ENCODE assay signal across 14 cellular contexts in the genomic region with DNA sequence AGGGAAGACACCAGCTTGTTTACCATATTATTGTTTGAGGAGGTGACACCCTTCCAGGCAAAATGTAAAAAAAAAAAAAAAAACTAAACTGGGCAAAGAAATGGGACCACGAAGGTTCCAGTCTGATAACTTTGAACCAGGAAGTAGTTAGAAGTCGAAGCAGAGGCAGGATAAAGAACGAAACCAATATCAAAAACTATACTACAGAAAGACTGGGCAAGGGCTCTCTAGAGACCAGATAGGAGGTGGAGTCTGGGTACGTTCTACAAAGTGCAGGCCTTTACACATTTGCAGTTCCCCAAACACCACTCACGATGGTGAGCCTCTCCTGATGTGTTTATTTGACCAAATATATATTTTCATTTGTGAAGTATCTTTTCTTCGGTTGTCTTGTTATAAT.
DNase-seq lines count a peak whose midpoint lies in the region; ATAC-seq, FAIRE-seq and TF ChIP-seq lines count a peak whose summit lies in the region.
"Had no signal": no experiment of that assay in that cellular context is flagged by ENCODE, and none has a peak within 500 bp of the region (broad histone marks: within the 10 kb centered on the region; RNA-seq: fewer than 3 reads in every experiment).

No MANE protein-coding gene starts in this region.

- H4K20me1 ChIP-seq in PC-3 (ENCODE audit: low read length): no peaks in the 10 kb centered on the region

- no peak overlapping the region for H3K9ac ChIP-seq in PC-3 (ENCODE audit: low read length)

- H3K9me2 ChIP-seq in PC-3 (replicated peaks; ENCODE audit: low read length): no peaks in the 10 kb centered on the region

- POLR2A ChIA-PET in naive thymus-derived CD4-positive, alpha-beta T cell (lab: Charles Lee): no interaction called here
- POLR2A ChIA-PET in PC-3 (lab: Charles Lee; ENCODE audit: unreplicated experiment): no interaction called here

- CTCF ChIA-PET in naive thymus-derived CD4-positive, alpha-beta T cell (lab: Charles Lee): no interaction called here
- CTCF ChIA-PET in PC-3 (lab: Charles Lee): interaction anchor here (0.6 kb wide), 1 partner anchor 74 kb away, joined by 4 read pairs; no protein-coding TSS in a partner anchor

- intact Hi-C loops in naive thymus-derived CD4-positive, alpha-beta T cell (cut with micrococcal nuclease): no loop called here
- intact Hi-C loops in PC-3 (cut with micrococcal nuclease): no loop called here

- H3K4me2 ChIP-seq in PC-3 (ENCODE audit: low read length): no peak overlapping the region

- H3K27ac ChIP-seq in naive thymus-derived CD4-positive, alpha-beta T cell (ENCODE audit: low read depth, low read length): no peak overlapping the region
- H3K27ac ChIP-seq in PC-3 (ENCODE audit: low read length): no peak overlapping the region
- H3K27ac ChIP-seq: brain microvascular endothelial cell, transverse colon had no signal

- H3K27ac Mint-ChIP-seq in naive thymus-derived CD4-positive, alpha-beta T cell: peak overlapping the region in 6 of 9 donors; percentile 28 to 91 (median 54)
- no peak overlapping the region for H3K27ac Mint-ChIP-seq in progenitor cell of endocrine pancreas

- DNase-seq in naive thymus-derived CD4-positive, alpha-beta T cell: no peak
- DNase-seq in HTR-8/SVneo (ENCODE audit: insufficient read length, low spot score) (no peak), PC-3 (no peak), urothelium cell line (ENCODE audit: low spot score) (no peak), progenitor cell of endocrine pancreas (ENCODE audit: low spot score, unreplicated experiment) (no peak)
- DNase-seq: activated T-cell treated with anti-CD3 and anti-CD28 coated beads, Interleukin-2, amount 50 U/mL, for 4 hours; brain microvascular endothelial cell; mammary epithelial cell; transverse colon had no signal

- no peak overlapping the region for H2AFZ ChIP-seq in PC-3 (ENCODE audit: low read length)

- H3F3A ChIP-seq in PC-3 (ENCODE audit: low read length, unreplicated experiment): no peaks in the 10 kb centered on the region

- no TSS peak for BruUV-seq in PC-3 (replicated peaks; lab: Mats Ljungman, UMichigan)

- H3K27me3 Mint-ChIP-seq in naive thymus-derived CD4-positive, alpha-beta T cell: no peaks in the 10 kb centered on the region
- no peaks in the 10 kb centered on the region for H3K27me3 Mint-ChIP-seq in progenitor cell of endocrine pancreas

- no peaks in the 10 kb centered on the region for H3K9me3 ChIP-seq in naive thymus-derived CD4-positive, alpha-beta T cell (ENCODE audit: control insufficient read depth in 2 of 3, low read length in 3 of 3)
- no peaks in the 10 kb centered on the region for H3K9me3 ChIP-seq in PC-3 (ENCODE audit: low read length)
- H3K9me3 ChIP-seq: transverse colon had no signal

- no peak for FAIRE-seq in HTR-8/SVneo (lab: Jason Lieb, UNC)
- no peak for FAIRE-seq in urothelium cell line (lab: Jason Lieb, UNC)
- FAIRE-seq: endothelial cell of umbilical vein, RCC 7860 had no signal

- peaks cover 0 to 5% (median 0%) of the 10 kb centered on the region in 11 donors for H3K9me3 Mint-ChIP-seq in naive thymus-derived CD4-positive, alpha-beta T cell
- H3K9me3 Mint-ChIP-seq in progenitor cell of endocrine pancreas (ENCODE audit: low read depth): no peaks in the 10 kb centered on the region
- H3K9me3 Mint-ChIP-seq: activated T-cell treated with anti-CD3 and anti-CD28 coated beads, Interleukin-2, amount 50 U/mL, for 4 hours had no signal

- no peaks in the 10 kb centered on the region for H3K36me3 ChIP-seq in naive thymus-derived CD4-positive, alpha-beta T cell (ENCODE audit: control insufficient read depth in 2 of 3, insufficient read depth in 3 of 3, low read length in 3 of 3)
- no peaks in the 10 kb centered on the region for H3K36me3 ChIP-seq in PC-3 (ENCODE audit: low read depth, low read length)
- H3K36me3 ChIP-seq: brain microvascular endothelial cell, transverse colon had no signal

- ATAC-seq in GM19324 (IDR thresholded peaks at IDR 0.05; ENCODE audit: low FRiP score, unreplicated experiment) (peak; percentile 80), HG02642 (IDR thresholded peaks at IDR 0.05; ENCODE audit: poor library complexity, unreplicated experiment) (peak; percentile 93), HG03378 (IDR thresholded peaks at IDR 0.05; ENCODE audit: unreplicated experiment) (peak; percentile 96), PC-3 (no peak)
- no peak for ATAC-seq in naive thymus-derived CD4-positive, alpha-beta T cell
- ATAC-seq: activated T-cell treated with anti-CD3 and anti-CD28 coated beads, Interleukin-2, amount 50 U/mL, for 4 hours had no signal

- no peaks in the 10 kb centered on the region for H3K27me3 ChIP-seq in naive thymus-derived CD4-positive, alpha-beta T cell (ENCODE audit: control insufficient read depth in 2 of 2, insufficient read depth in 2 of 2, low read length in 2 of 2)
- no peaks in the 10 kb centered on the region for H3K27me3 ChIP-seq in PC-3 (ENCODE audit: low read length)
- H3K27me3 ChIP-seq: brain microvascular endothelial cell, transverse colon had no signal

- H3K4me3 ChIP-seq in naive thymus-derived CD4-positive, alpha-beta T cell (ENCODE audit: low read length): no peak overlapping the region
- no peak overlapping the region for H3K4me3 ChIP-seq in PC-3 (ENCODE audit: low read length)
- H3K4me3 ChIP-seq: transverse colon had no signal

- H3K79me2 ChIP-seq in PC-3 (ENCODE audit: low read length): no peaks in the 10 kb centered on the region

- H3K4me3 Mint-ChIP-seq in naive thymus-derived CD4-positive, alpha-beta T cell: peak overlapping the region in 4 of 10 donors; percentile 14 to 64 (median 21)
- H3K4me3 Mint-ChIP-seq in progenitor cell of endocrine pancreas (ENCODE audit: low read depth): no peak overlapping the region
- H3K4me3 Mint-ChIP-seq: activated T-cell treated with anti-CD3 and anti-CD28 coated beads, Interleukin-2, amount 50 U/mL, for 4 hours had no signal

- H3K4me1 ChIP-seq in naive thymus-derived CD4-positive, alpha-beta T cell (ENCODE audit: control insufficient read depth in 2 of 2, insufficient read depth in 2 of 2, low read length in 2 of 2): peaks cover 0 to 7% of the 10 kb centered on the region in 2 donors
- H3K4me1 ChIP-seq in PC-3 (ENCODE audit: insufficient read depth, low read length): peaks cover 30% of the 10 kb centered on the region
- H3K4me1 ChIP-seq: transverse colon had no signal

- peaks cover 0 to 22% (median 18%) of the 10 kb centered on the region in 5 donors for H3K36me3 Mint-ChIP-seq in naive thymus-derived CD4-positive, alpha-beta T cell
- H3K36me3 Mint-ChIP-seq in progenitor cell of endocrine pancreas (ENCODE audit: insufficient read depth): no peaks in the 10 kb centered on the region

- TF ChIP-seq CTCF in PC-3 (conservative IDR thresholded peaks at IDR 0.05; ENCODE audit: low read depth, low read length) (no peak), progenitor cell of endocrine pancreas (IDR thresholded peaks at IDR 0.05; ENCODE audit: unreplicated experiment) (no peak)

- peaks cover 15 to 62% (median 34%) of the 10 kb centered on the region in 7 donors for H3K4me1 Mint-ChIP-seq in naive thymus-derived CD4-positive, alpha-beta T cell
- H3K4me1 Mint-ChIP-seq in progenitor cell of endocrine pancreas (ENCODE audit: low read depth): peaks cover 2% of the 10 kb centered on the region

Comparison
In these comparisons a context has a peak if more than half of its experiments do, and no peak if none do; other contexts are left out.
1. ATAC-seq: peak in GM19324 (single experiment), HG02642 (single experiment) and HG03378 (single experiment); none in naive thymus-derived CD4-positive, alpha-beta T cell (single experiment) and PC-3 (single experiment).